Comparison of ENCODE assay signal across 1 cellular context in the genomic region with DNA sequence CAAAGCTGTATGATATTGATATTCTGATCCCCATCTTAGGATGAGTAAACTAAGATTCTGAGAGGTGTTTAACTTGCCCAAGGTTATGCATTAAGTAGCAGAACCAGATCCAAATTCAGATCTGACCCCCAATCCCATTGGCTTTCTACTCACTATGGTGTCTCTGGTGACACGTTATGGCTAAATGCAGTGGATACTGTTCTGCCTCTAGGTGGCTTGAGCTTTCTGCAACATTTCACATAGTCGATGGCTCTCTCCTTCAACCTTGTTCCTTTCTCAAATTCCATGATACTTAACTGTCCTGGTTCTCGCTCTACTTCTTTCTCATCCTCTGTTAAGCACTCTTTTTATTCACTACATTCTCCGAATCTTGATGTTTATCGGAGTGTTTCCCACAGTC.
TF ChIP-seq lines count a peak whose summit lies in the region.

No MANE protein-coding gene starts in this region.

TF ChIP-seq in endothelial cell of umbilical vein, 7 proteins besides CTCF, POLR2A, EP300 and RAD21:
- TF ChIP-seq MYC (IDR thresholded peaks at IDR 0.05; ENCODE audit: low read depth, low read length): no peak
- TF ChIP-seq JUN (IDR thresholded peaks at IDR 0.05; ENCODE audit: borderline replicate concordance, insufficient read depth, insufficient read length, low read depth): no peak
- TF ChIP-seq POLR2AphosphoS5 (IDR thresholded peaks at IDR 0.05; ENCODE audit: insufficient read depth, low read depth, low read length): no peak
